Comparison of ENCODE assay signal across 1 cellular context in the genomic region with DNA sequence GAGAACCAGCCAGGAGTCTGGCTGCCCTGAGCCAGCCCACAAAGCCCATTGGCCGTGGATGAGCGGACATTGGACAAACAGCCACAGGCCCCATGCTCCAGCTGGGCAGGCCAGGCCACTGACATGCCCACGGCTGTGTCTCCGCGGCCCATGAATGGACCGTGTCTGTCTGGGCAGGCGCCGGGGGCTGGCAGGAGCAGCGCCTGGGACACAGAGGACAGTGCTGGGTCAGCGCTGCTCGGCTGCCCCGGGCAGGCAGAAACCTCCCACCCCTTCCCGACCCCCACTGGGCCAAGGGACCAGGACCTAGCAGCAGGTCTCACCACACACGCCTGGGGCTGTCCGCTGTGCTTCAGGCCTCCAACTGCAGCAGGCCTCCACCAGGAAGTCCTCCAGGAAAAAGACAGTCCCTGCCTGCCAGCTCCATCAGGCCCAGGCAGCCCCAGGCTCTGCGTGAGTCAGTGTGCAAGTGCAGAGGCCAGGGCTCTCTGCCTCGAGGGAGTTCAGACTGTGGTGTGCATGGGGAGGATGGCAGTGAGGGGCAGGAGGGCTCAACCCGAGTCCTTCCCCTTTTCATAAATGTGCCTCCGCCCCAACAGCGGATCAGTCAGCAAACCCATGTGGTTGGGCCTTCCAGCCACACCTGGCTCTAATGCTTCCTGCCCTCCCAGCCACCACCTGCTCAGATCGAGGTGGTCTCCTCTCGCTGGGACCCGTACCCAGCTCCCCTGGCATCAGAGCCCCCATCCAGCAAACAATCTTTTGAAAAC.
TF ChIP-seq lines count a peak whose summit lies in the region.

No MANE protein-coding gene starts in this region.

TF ChIP-seq in HepG2, 621 proteins besides CTCF, POLR2A, EP300 and RAD21 (continued from another document and continues in another):
- TF ChIP-seq, protein P1, sequence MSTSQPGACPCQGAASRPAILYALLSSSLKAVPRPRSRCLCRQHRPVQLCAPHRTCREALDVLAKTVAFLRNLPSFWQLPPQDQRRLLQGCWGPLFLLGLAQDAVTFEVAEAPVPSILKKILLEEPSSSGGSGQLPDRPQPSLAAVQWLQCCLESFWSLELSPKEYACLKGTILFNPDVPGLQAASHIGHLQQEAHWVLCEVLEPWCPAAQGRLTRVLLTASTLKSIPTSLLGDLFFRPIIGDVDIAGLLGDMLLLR (CRISPR knock-in tag; IDR thresholded peaks at IDR 0.05): 0 out of 2 replicates have a peak, but pooled peaks have one; percentile 22
- TF ChIP-seq MEF2D (CRISPR knock-in tag; IDR thresholded peaks at IDR 0.05) (0 out of 2 replicates have a peak, but pooled peaks have one; percentile 21), ZNF572 (CRISPR knock-in tag; IDR thresholded peaks at IDR 0.05) (peak; percentile 84), ZNF543 (CRISPR knock-in tag; IDR thresholded peaks at IDR 0.05) (0 out of 2 replicates have a peak, but pooled peaks have one; percentile 36), ZNF616 (CRISPR knock-in tag; IDR thresholded peaks at IDR 0.05; ENCODE audit: low read depth) (no peak), MZF1 (CRISPR knock-in tag; IDR thresholded peaks at IDR 0.05; ENCODE audit: borderline replicate concordance) (no peak), PTBP1 (IDR thresholded peaks at IDR 0.05; ENCODE audit: low read depth, low read length, poor library complexity, severe bottlenecking) (no peak), KDM2A (CRISPR knock-in tag; IDR thresholded peaks at IDR 0.05; ENCODE audit: borderline replicate concordance, low read depth) (no peak), ZNF44 (CRISPR knock-in tag; IDR thresholded peaks at IDR 0.05) (no peak), ZNF816 (CRISPR knock-in tag; IDR thresholded peaks at IDR 0.05; ENCODE audit: borderline replicate concordance) (no peak), ZNF296 (CRISPR knock-in tag; conservative IDR thresholded peaks at IDR 0.05) (0 out of 2 replicates have a peak, but pooled peaks have one; percentile 17), ZNF354B (CRISPR knock-in tag; IDR thresholded peaks at IDR 0.05) (no peak), RARA (CRISPR knock-in tag; IDR thresholded peaks at IDR 0.05) (0 out of 2 replicates have a peak, but pooled peaks have one; percentile 8), ZNF264 (CRISPR knock-in tag; IDR thresholded peaks at IDR 0.05) (0 out of 2 replicates have a peak, but pooled peaks have one; percentile 9), SRSF9 (IDR thresholded peaks at IDR 0.05; ENCODE audit: borderline replicate concordance, insufficient read depth, low read depth, low read length, poor library complexity, severe bottlenecking) (no peak), SNRNP70 (IDR thresholded peaks at IDR 0.05; ENCODE audit: low read depth, low read length) (no peak), KDM6A (CRISPR knock-in tag; IDR thresholded peaks at IDR 0.05; ENCODE audit: low read depth) (no peak), ZNF788 (CRISPR knock-in tag; IDR thresholded peaks at IDR 0.05; ENCODE audit: borderline replicate concordance) (peak; percentile 58; the same call in 1 of the 2 replicates), ZNF337 (CRISPR knock-in tag; IDR thresholded peaks at IDR 0.05; ENCODE audit: borderline replicate concordance, low read depth) (no peak; the same call in 1 of the 2 replicates), ZFP36L2 (CRISPR knock-in tag; IDR thresholded peaks at IDR 0.05) (no peak), MEIS2 (CRISPR knock-in tag; IDR thresholded peaks at IDR 0.05) (no peak), ZBTB1 (CRISPR knock-in tag; IDR thresholded peaks at IDR 0.05; ENCODE audit: borderline replicate concordance) (no peak), ZNF879 (CRISPR knock-in tag; IDR thresholded peaks at IDR 0.05) (no peak), ASH2L (IDR thresholded peaks at IDR 0.05; ENCODE audit: insufficient read length, low read depth, low read length) (no peak), ZNF335 (CRISPR knock-in tag; IDR thresholded peaks at IDR 0.05) (no peak), NR2F2 (IDR thresholded peaks at IDR 0.05; ENCODE audit: borderline replicate concordance, low read depth) (no peak), JUNB (CRISPR knock-in tag; IDR thresholded peaks at IDR 0.05; ENCODE audit: borderline replicate concordance) (no peak), ZNF121 (CRISPR knock-in tag; IDR thresholded peaks at IDR 0.05) (no peak)
- TF ChIP-seq, protein P2, sequence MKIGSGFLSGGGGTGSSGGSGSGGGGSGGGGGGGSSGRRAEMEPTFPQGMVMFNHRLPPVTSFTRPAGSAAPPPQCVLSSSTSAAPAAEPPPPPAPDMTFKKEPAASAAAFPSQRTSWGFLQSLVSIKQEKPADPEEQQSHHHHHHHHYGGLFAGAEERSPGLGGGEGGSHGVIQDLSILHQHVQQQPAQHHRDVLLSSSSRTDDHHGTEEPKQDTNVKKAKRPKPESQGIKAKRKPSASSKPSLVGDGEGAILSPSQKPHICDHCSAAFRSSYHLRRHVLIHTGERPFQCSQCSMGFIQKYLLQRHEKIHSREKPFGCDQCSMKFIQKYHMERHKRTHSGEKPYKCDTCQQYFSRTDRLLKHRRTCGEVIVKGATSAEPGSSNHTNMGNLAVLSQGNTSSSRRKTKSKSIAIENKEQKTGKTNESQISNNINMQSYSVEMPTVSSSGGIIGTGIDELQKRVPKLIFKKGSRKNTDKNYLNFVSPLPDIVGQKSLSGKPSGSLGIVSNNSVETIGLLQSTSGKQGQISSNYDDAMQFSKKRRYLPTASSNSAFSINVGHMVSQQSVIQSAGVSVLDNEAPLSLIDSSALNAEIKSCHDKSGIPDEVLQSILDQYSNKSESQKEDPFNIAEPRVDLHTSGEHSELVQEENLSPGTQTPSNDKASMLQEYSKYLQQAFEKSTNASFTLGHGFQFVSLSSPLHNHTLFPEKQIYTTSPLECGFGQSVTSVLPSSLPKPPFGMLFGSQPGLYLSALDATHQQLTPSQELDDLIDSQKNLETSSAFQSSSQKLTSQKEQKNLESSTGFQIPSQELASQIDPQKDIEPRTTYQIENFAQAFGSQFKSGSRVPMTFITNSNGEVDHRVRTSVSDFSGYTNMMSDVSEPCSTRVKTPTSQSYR (CRISPR knock-in tag; IDR thresholded peaks at IDR 0.05; ENCODE audit: borderline replicate concordance): no peak
- TF ChIP-seq, protein P3, sequence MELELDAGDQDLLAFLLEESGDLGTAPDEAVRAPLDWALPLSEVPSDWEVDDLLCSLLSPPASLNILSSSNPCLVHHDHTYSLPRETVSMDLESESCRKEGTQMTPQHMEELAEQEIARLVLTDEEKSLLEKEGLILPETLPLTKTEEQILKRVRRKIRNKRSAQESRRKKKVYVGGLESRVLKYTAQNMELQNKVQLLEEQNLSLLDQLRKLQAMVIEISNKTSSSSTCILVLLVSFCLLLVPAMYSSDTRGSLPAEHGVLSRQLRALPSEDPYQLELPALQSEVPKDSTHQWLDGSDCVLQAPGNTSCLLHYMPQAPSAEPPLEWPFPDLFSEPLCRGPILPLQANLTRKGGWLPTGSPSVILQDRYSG (CRISPR knock-in tag; IDR thresholded peaks at IDR 0.05): no peak
- TF ChIP-seq, protein P4, sequence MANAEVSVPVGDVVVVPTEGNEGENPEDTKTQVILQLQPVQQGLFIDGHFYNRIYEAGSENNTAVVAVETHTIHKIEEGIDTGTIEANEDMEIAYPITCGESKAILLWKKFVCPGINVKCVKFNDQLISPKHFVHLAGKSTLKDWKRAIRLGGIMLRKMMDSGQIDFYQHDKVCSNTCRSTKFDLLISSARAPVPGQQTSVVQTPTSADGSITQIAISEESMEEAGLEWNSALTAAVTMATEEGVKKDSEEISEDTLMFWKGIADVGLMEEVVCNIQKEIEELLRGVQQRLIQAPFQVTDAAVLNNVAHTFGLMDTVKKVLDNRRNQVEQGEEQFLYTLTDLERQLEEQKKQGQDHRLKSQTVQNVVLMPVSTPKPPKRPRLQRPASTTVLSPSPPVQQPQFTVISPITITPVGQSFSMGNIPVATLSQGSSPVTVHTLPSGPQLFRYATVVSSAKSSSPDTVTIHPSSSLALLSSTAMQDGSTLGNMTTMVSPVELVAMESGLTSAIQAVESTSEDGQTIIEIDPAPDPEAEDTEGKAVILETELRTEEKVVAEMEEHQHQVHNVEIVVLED (CRISPR knock-in tag; IDR thresholded peaks at IDR 0.05; ENCODE audit: borderline replicate concordance): no peak
- TF ChIP-seq, protein P5, sequence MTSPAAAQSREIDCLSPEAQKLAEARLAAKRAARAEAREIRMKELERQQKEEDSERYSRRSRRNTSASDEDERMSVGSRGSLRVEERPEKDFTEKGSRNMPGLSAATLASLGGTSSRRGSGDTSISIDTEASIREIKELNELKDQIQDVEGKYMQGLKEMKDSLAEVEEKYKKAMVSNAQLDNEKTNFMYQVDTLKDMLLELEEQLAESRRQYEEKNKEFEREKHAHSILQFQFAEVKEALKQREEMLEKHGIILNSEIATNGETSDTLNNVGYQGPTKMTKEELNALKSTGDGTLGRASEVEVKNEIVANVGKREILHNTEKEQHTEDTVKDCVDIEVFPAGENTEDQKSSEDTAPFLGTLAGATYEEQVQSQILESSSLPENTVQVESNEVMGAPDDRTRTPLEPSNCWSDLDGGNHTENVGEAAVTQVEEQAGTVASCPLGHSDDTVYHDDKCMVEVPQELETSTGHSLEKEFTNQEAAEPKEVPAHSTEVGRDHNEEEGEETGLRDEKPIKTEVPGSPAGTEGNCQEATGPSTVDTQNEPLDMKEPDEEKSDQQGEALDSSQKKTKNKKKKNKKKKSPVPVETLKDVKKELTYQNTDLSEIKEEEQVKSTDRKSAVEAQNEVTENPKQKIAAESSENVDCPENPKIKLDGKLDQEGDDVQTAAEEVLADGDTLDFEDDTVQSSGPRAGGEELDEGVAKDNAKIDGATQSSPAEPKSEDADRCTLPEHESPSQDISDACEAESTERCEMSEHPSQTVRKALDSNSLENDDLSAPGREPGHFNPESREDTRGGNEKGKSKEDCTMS (CRISPR knock-in tag; conservative IDR thresholded peaks at IDR 0.05): no peak
- TF ChIP-seq, protein P6, sequence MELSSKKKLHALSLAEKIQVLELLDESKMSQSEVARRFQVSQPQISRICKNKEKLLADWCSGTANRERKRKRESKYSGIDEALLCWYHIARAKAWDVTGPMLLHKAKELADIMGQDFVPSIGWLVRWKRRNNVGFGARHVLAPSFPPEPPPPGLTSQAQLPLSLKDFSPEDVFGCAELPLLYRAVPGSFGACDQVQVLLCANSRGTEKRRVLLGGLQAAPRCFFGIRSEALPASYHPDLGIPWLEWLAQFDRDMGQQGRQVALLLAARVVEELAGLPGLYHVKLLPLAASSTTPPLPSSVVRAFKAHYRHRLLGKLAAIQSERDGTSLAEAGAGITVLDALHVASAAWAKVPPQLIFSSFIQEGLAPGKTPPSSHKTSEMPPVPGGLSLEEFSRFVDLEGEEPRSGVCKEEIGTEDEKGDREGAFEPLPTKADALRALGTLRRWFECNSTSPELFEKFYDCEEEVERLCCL (CRISPR knock-in tag; IDR thresholded peaks at IDR 0.05; ENCODE audit: borderline replicate concordance): no peak
- TF ChIP-seq, protein P7, sequence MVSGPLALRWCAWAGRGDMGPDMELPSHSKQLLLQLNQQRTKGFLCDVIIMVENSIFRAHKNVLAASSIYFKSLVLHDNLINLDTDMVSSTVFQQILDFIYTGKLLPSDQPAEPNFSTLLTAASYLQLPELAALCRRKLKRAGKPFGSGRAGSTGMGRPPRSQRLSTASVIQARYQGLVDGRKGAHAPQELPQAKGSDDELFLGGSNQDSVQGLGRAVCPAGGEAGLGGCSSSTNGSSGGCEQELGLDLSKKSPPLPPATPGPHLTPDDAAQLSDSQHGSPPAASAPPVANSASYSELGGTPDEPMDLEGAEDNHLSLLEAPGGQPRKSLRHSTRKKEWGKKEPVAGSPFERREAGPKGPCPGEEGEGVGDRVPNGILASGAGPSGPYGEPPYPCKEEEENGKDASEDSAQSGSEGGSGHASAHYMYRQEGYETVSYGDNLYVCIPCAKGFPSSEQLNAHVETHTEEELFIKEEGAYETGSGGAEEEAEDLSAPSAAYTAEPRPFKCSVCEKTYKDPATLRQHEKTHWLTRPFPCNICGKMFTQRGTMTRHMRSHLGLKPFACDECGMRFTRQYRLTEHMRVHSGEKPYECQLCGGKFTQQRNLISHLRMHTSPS (CRISPR knock-in tag; IDR thresholded peaks at IDR 0.05; ENCODE audit: low read depth): peak; percentile 88
- TF ChIP-seq, protein P8, sequence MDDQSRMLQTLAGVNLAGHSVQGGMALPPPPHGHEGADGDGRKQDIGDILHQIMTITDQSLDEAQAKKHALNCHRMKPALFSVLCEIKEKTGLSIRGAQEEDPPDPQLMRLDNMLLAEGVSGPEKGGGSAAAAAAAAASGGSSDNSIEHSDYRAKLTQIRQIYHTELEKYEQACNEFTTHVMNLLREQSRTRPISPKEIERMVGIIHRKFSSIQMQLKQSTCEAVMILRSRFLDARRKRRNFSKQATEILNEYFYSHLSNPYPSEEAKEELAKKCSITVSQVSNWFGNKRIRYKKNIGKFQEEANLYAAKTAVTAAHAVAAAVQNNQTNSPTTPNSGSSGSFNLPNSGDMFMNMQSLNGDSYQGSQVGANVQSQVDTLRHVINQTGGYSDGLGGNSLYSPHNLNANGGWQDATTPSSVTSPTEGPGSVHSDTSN (CRISPR knock-in tag; IDR thresholded peaks at IDR 0.05; ENCODE audit: borderline replicate concordance): no peak
- TF ChIP-seq, protein P9, sequence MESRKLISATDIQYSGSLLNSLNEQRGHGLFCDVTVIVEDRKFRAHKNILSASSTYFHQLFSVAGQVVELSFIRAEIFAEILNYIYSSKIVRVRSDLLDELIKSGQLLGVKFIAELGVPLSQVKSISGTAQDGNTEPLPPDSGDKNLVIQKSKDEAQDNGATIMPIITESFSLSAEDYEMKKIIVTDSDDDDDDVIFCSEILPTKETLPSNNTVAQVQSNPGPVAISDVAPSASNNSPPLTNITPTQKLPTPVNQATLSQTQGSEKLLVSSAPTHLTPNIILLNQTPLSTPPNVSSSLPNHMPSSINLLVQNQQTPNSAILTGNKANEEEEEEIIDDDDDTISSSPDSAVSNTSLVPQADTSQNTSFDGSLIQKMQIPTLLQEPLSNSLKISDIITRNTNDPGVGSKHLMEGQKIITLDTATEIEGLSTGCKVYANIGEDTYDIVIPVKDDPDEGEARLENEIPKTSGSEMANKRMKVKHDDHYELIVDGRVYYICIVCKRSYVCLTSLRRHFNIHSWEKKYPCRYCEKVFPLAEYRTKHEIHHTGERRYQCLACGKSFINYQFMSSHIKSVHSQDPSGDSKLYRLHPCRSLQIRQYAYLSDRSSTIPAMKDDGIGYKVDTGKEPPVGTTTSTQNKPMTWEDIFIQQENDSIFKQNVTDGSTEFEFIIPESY (CRISPR knock-in tag; IDR thresholded peaks at IDR 0.05): no peak
- TF ChIP-seq, protein P10, sequence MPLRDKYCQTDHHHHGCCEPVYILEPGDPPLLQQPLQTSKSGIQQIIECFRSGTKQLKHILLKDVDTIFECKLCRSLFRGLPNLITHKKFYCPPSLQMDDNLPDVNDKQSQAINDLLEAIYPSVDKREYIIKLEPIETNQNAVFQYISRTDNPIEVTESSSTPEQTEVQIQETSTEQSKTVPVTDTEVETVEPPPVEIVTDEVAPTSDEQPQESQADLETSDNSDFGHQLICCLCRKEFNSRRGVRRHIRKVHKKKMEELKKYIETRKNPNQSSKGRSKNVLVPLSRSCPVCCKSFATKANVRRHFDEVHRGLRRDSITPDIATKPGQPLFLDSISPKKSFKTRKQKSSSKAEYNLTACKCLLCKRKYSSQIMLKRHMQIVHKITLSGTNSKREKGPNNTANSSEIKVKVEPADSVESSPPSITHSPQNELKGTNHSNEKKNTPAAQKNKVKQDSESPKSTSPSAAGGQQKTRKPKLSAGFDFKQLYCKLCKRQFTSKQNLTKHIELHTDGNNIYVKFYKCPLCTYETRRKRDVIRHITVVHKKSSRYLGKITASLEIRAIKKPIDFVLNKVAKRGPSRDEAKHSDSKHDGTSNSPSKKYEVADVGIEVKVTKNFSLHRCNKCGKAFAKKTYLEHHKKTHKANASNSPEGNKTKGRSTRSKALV (CRISPR knock-in tag; IDR thresholded peaks at IDR 0.05): no peak
- TF ChIP-seq, protein P11, sequence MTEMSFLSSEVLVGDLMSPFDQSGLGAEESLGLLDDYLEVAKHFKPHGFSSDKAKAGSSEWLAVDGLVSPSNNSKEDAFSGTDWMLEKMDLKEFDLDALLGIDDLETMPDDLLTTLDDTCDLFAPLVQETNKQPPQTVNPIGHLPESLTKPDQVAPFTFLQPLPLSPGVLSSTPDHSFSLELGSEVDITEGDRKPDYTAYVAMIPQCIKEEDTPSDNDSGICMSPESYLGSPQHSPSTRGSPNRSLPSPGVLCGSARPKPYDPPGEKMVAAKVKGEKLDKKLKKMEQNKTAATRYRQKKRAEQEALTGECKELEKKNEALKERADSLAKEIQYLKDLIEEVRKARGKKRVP (CRISPR knock-in tag; IDR thresholded peaks at IDR 0.05): no peak
